21 cellular contexts compared by ENCODE assay signal in genomic region chr5:14296533-14297331, GRCh38.
DNase-seq lines count a peak whose midpoint lies in the region; TF ChIP-seq lines count a peak whose summit lies in the region.
"Had no signal": no experiment of that assay in that cellular context is flagged by ENCODE, and none has a peak within 500 bp of the region (broad histone marks: within the 10 kb centered on the region; RNA-seq: fewer than 3 reads in every experiment).

No MANE protein-coding gene starts in this region.

- in situ Hi-C loops in GM13976 (cut with MboI; ENCODE audit: low sequenced_read_pairs, unreplicated experiment) = no loop called here

- TF ChIP-seq CTCF in HFFc6 (IDR thresholded peaks at IDR 0.05) (no peak), fibroblast of mammary gland (conservative IDR thresholded peaks at IDR 0.05; ENCODE audit: control insufficient read depth, insufficient read depth, low read depth, low read length) (no peak), osteoblast (IDR thresholded peaks at IDR 0.05; ENCODE audit: extremely low read depth, low read depth, low read length) (no peak), GM13976 (IDR thresholded peaks at IDR 0.05; ENCODE audit: borderline replicate concordance, control extremely low read depth, extremely low read depth, insufficient read depth, missing control alignments) (no peak)

- no peak overlapping the region for H3K4me3 ChIP-seq in fibroblast of mammary gland (ENCODE audit: control insufficient read depth, low read depth, low read length)
- no peak overlapping the region for H3K4me3 ChIP-seq in osteoblast (ENCODE audit: insufficient read depth, low read length)
- H3K4me3 ChIP-seq: BLaER1 treated with 17β-estradiol and CSF1 and Interleukin-3, amounts not matched to agents 10 nM and 100 nM; gastroesophageal sphincter; transverse colon had no signal

- no peaks in the 10 kb centered on the region for H3K27me3 ChIP-seq in osteoblast (ENCODE audit: insufficient read depth, low read length)
- H3K27me3 ChIP-seq: BLaER1 treated with 17β-estradiol and CSF1 and Interleukin-3, amounts not matched to agents 10 nM and 100 nM; brain microvascular endothelial cell; gastroesophageal sphincter; transverse colon had no signal

- H3K4me1 ChIP-seq in osteoblast (ENCODE audit: insufficient read depth, low read length) = peaks cover 20% of the 10 kb centered on the region
- H3K4me1 ChIP-seq: BLaER1 treated with 17β-estradiol and CSF1 and Interleukin-3, amounts not matched to agents 10 nM and 100 nM; transverse colon had no signal

- no peaks in the 10 kb centered on the region for H3K9me3 ChIP-seq in osteoblast (ENCODE audit: low read depth, low read length)
- H3K9me3 ChIP-seq: BLaER1 treated with 17β-estradiol and CSF1 and Interleukin-3, amounts not matched to agents 10 nM and 100 nM; gastroesophageal sphincter; SK-N-SH; transverse colon had no signal

- H3K9me3 Mint-ChIP-seq in HFFc6 = no peaks in the 10 kb centered on the region

- H3K4me3 Mint-ChIP-seq in HFFc6 = no peak overlapping the region

- H3K79me2 ChIP-seq in osteoblast (ENCODE audit: insufficient read depth, low read length) = peaks cover 98% of the 10 kb centered on the region

- no peak overlapping the region for H3K4me2 ChIP-seq in osteoblast (ENCODE audit: insufficient read depth, low read length)
- H3K4me2 ChIP-seq: BLaER1 treated with 17β-estradiol and CSF1 and Interleukin-3, amounts not matched to agents 10 nM and 100 nM; SK-N-SH had no signal

- H3K27me3 Mint-ChIP-seq in HFFc6 (ENCODE audit: insufficient read depth) = peaks cover 14% of the 10 kb centered on the region

- peak overlapping the region; percentile 16 for H3K27ac ChIP-seq in osteoblast (ENCODE audit: low read depth, low read length)
- H3K27ac ChIP-seq: BLaER1 treated with 17β-estradiol and CSF1 and Interleukin-3, amounts not matched to agents 10 nM and 100 nM; brain microvascular endothelial cell; transverse colon had no signal

- H4K20me1 ChIP-seq in osteoblast (ENCODE audit: insufficient read depth, low read length) = peaks cover 29% of the 10 kb centered on the region

- DNase-seq in HFFc6 = no peak
- peak; percentile 66 for DNase-seq in NCI-H2196 treated with DMSO at 0.1 percent for 48 hours (lab: John Stamatoyannopoulos, UW; ENCODE audit: unreplicated experiment)
- peak; percentile 31 for DNase-seq in fibroblast of mammary gland (ENCODE audit: low read depth)
- DNase-seq in osteoblast (ENCODE audit: insufficient read length, low spot score, missing footprints) = no peak
- DNase-seq in T1000 (lab: John Stamatoyannopoulos, UW) = no peak
- no peak for DNase-seq in GM13976 (ENCODE audit: low spot score)
- no peak for DNase-seq in activated CD4-positive, alpha-beta T cell treated with anti-CD3 and anti-CD28 coated beads, Interleukin-2, amount 50 U/mL, for 4 hours
- no peak for DNase-seq in NCI-H345 treated with DMSO at 0.1 percent for 48 hours (lab: John Stamatoyannopoulos, UW; ENCODE audit: unreplicated experiment)
- DNase-seq: activated effector memory CD4-positive, alpha-beta T cell treated with Interleukin-2 at 50 U/mL for 16 hours; brain microvascular endothelial cell; DMS53; effector CD8-positive, alpha-beta T cell; KBM-7; kidney; NCI-H187 treated with DMSO at 0.1 percent for 48 hours; SK-N-SH; stimulated activated CD4-positive, alpha-beta T cell treated with anti-CD3 and anti-CD28 coated beads, Interleukin-2, amount 100 ng/mL, for 24 hours; stimulated activated CD8-positive, alpha-beta memory T cell treated with anti-CD3 and anti-CD28 coated beads, Interleukin-4, amount 100 ng/mL, for 48 hours; transverse colon had no signal

- H3K27ac Mint-ChIP-seq in HFFc6 = peak overlapping the region; percentile 70

- peaks cover 92% of the 10 kb centered on the region for H3K36me3 ChIP-seq in osteoblast (ENCODE audit: insufficient read depth, low read length)

- H3K36me3 Mint-ChIP-seq in HFFc6 (ENCODE audit: low read depth) = peaks cover 75% of the 10 kb centered on the region

- H3K4me1 Mint-ChIP-seq in HFFc6 (ENCODE audit: low read depth) = peaks cover 52% of the 10 kb centered on the region

- H2AFZ ChIP-seq in osteoblast (ENCODE audit: low read length) = no peak overlapping the region

Comparison
In these comparisons a context has a peak if more than half of its experiments do, and no peak if none do; other contexts are left out.
1. DNase-seq: peak in NCI-H2196 treated with DMSO at 0.1 percent for 48 hours (single experiment) and fibroblast of mammary gland (single experiment); none in HFFc6 (single experiment), osteoblast (single experiment), T1000 (single experiment), GM13976 (single experiment), activated CD4-positive, alpha-beta T cell treated with anti-CD3 and anti-CD28 coated beads, Interleukin-2, amount 50 U/mL, for 4 hours (0 of 2) and NCI-H345 treated with DMSO at 0.1 percent for 48 hours (single experiment).